Comparison of ENCODE assay signal across 1 cellular context in the genomic region with DNA sequence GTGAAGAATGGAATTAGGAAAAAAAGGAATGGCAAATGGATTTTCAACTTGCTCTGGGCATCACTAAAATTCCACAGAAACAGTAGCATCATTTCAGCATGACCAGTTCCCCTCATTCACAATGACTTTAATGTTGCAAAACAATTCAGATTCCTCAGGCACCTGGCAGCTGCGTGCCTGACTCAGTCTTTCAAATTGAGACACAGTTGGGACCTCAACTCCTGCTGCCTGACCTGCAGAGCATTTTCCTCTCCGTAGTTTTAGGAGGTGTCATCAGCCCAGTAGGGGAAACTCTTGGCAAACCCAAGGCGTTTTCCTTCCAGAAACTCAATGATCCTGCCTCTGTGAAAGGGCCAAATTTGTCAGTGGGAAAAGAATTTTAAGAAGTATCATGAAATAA.
TF ChIP-seq lines count a peak whose summit lies in the region.

No MANE protein-coding gene starts in this region.

TF ChIP-seq in SK-N-SH treated with all-trans-retinoic acid at 6 μM for 48 hours, 23 proteins besides CTCF, POLR2A, EP300 and RAD21 (continued from another document):
- TF ChIP-seq, protein P1, sequence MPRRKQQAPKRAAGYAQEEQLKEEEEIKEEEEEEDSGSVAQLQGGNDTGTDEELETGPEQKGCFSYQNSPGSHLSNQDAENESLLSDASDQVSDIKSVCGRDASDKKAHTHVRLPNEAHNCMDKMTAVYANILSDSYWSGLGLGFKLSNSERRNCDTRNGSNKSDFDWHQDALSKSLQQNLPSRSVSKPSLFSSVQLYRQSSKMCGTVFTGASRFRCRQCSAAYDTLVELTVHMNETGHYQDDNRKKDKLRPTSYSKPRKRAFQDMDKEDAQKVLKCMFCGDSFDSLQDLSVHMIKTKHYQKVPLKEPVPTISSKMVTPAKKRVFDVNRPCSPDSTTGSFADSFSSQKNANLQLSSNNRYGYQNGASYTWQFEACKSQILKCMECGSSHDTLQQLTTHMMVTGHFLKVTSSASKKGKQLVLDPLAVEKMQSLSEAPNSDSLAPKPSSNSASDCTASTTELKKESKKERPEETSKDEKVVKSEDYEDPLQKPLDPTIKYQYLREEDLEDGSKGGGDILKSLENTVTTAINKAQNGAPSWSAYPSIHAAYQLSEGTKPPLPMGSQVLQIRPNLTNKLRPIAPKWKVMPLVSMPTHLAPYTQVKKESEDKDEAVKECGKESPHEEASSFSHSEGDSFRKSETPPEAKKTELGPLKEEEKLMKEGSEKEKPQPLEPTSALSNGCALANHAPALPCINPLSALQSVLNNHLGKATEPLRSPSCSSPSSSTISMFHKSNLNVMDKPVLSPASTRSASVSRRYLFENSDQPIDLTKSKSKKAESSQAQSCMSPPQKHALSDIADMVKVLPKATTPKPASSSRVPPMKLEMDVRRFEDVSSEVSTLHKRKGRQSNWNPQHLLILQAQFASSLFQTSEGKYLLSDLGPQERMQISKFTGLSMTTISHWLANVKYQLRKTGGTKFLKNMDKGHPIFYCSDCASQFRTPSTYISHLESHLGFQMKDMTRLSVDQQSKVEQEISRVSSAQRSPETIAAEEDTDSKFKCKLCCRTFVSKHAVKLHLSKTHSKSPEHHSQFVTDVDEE (CRISPR knock-in tag; IDR thresholded peaks at IDR 0.05): no peak
- TF ChIP-seq SNAI2 (CRISPR knock-in tag; IDR thresholded peaks at IDR 0.05) (no peak), GLIS3 (CRISPR knock-in tag; IDR thresholded peaks at IDR 0.05) (no peak)
